Comparison of ENCODE assay signal across 8 cellular contexts in the genomic region with DNA sequence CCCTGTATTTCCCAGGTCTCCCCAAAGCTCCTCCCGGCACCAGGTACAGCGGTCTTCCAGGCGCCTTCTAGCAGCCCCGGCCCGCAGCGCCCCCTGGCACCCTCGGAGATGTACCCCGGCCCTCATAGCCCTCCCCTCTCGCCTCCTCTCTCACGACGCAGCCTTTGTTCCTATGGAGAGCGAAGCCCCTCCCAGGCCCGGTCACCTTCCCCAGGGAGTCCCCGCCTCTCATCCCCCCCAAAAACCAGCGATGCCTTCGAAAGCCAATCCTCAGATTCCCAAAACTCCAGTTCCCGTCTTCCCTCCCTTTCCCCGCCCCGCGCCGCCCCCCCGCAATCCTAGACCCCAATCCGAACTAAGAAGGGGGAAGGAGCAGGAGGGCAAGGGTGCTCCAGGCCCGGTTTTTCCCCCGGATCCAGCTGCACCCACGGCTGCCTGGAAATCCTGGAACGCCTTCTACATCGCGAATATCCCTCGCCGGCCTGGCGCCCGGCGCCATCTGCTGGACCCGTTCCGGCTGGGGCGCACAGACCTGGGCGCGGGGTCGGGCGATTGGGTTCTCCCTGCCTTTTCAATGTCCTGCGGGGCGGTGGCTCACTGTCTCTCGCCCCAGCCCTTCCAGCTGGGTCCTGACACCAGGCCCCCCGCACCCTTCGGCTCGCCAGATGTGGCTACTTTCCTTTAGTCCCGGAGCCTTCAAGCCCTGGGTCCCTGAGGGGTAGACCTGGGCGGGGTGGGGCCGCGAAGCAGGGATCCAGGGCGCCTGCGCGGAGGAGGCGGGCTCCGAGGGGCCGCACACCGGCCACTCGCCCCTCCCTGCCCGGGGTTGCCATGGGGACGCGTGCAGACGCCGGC. TPM values are rescaled to one million over a fixed set of nuclear protein-coding genes. Genes with fewer than 3 reads are reported as not detected.
DNase-seq lines count a peak whose midpoint lies in the region; ATAC-seq and TF ChIP-seq lines count a peak whose summit lies in the region.

A gene with protein sequence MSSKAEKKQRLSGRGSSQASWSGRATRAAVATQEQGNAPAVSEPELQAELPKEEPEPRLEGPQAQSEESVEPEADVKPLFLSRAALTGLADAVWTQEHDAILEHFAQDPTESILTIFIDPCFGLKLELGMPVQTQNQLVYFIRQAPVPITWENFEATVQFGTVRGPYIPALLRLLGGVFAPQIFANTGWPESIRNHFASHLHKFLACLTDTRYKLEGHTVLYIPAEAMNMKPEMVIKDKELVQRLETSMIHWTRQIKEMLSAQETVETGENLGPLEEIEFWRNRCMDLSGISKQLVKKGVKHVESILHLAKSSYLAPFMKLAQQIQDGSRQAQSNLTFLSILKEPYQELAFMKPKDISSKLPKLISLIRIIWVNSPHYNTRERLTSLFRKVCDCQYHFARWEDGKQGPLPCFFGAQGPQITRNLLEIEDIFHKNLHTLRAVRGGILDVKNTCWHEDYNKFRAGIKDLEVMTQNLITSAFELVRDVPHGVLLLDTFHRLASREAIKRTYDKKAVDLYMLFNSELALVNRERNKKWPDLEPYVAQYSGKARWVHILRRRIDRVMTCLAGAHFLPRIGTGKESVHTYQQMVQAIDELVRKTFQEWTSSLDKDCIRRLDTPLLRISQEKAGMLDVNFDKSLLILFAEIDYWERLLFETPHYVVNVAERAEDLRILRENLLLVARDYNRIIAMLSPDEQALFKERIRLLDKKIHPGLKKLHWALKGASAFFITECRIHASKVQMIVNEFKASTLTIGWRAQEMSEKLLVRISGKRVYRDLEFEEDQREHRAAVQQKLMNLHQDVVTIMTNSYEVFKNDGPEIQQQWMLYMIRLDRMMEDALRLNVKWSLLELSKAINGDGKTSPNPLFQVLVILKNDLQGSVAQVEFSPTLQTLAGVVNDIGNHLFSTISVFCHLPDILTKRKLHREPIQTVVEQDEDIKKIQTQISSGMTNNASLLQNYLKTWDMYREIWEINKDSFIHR (N-terminal part only) (plus strand): TSS at position 844 of the 855 bp plus-strand sequence. CDS start 1,991 bp downstream, outside the sequence.

- peak within 1 kb of the TSS; percentile 56 for H3K4me3 ChIP-seq in GM06990 (replicated peaks; ENCODE audit: low read depth, low read length)
- H3K4me3 ChIP-seq in skeletal muscle tissue (ENCODE audit: low read length in 3 of 3) = peak within 1 kb of the TSS; percentile 51 to 63 (median 60)

- DNase-seq in GM06990 (ENCODE audit: extremely low read depth, insufficient read length) (peak; percentile 58), NCI-H1092 treated with DMSO at 0.1 percent for 48 hours (lab: John Stamatoyannopoulos, UW) (peak; percentile 88), SW 1271 (lab: John Stamatoyannopoulos, UW) (peak; percentile 73 to 89), cerebellum (ENCODE audit: low spot score) (peak; percentile 88), inferior parietal cortex (ENCODE audit: extremely low spot score) (peak; percentile 74)

- H3K36me3 ChIP-seq in GM06990 (ENCODE audit: control insufficient read depth, insufficient read depth, low read length) (no peaks in the 10 kb centered on the region), skeletal muscle tissue (ENCODE audit: control insufficient read depth in 3 of 3, insufficient read depth in 3 of 3, low read length in 3 of 3) (no peaks in the 10 kb centered on the region)

- H3K4me1 ChIP-seq in skeletal muscle tissue (ENCODE audit: control insufficient read depth in 3 of 3, insufficient read depth in 3 of 3, low read length in 3 of 3) = peaks cover 7 to 11% (median 8%) of the 10 kb centered on the region in 3 donors

- peaks cover 6% of the 10 kb centered on the region for H3K27me3 ChIP-seq in GM06990 (replicated peaks; ENCODE audit: control insufficient read depth, insufficient read depth, low read length)
- peaks cover 52 to 74% (median 57%) of the 10 kb centered on the region in 3 donors for H3K27me3 ChIP-seq in skeletal muscle tissue (ENCODE audit: control insufficient read depth in 3 of 3, insufficient read depth in 3 of 3, low read length in 3 of 3)

- TF ChIP-seq CTCF in GM06990 (IDR thresholded peaks at IDR 0.05; ENCODE audit: insufficient read depth, low read length, poor library complexity, severe bottlenecking) = peak; percentile 65

- H3K9me3 ChIP-seq in skeletal muscle tissue (ENCODE audit: control insufficient read depth in 3 of 3, low read length in 3 of 3) = no peaks in the 10 kb centered on the region

- H3K27ac ChIP-seq in skeletal muscle tissue (ENCODE audit: low read depth, low read length) = no peak within 1 kb of the TSS

- ATAC-seq in HG02610 (IDR thresholded peaks at IDR 0.05; ENCODE audit: unreplicated experiment) (no peak), HG03354 (IDR thresholded peaks at IDR 0.05; ENCODE audit: poor library complexity, severe bottlenecking, unreplicated experiment) (no peak)

- peak within 1 kb of the TSS; percentile 23 to 66 (median 43) for H3K9ac ChIP-seq in skeletal muscle tissue (ENCODE audit: low read depth in 1 of 3, low read length in 3 of 3)

RNA-seq across cellular contexts. Expression of the gene that starts here (rescaled TPM):
- 1.00 TPM for total RNA-seq in cerebellum
- total RNA-seq in skeletal muscle tissue = 0.52 TPM

Comparison
In these comparisons a context has a peak if more than half of its experiments do, and no peak if none do; other contexts are left out.
1. Peak in DNase-seq in cerebellum; RNA of the gene not detected or under 1 TPM.